In genomic region chr5:13735686-13736085, GRCh38 we compare ENCODE assay signal across 23 cellular contexts.
"Had no signal": no experiment of that assay in that cellular context is flagged by ENCODE, and none has a peak within 500 bp of the region (broad histone marks: within the 10 kb centered on the region; RNA-seq: fewer than 3 reads in every experiment).

No MANE protein-coding gene starts in this region.

- DNase-seq: dermis blood vessel endothelial cell; effector memory CD4-positive, alpha-beta T cell; erythroblast; esophagus squamous epithelium; heart left ventricle; hippocampal formation; naive thymus-derived CD4-positive, alpha-beta T cell; right cardiac atrium; sigmoid colon; stimulated activated CD4-positive, alpha-beta T cell treated with anti-CD3 and anti-CD28 coated beads, Interleukin-2, amount 100 ng/mL, for 24 hours; stimulated activated CD4-positive, alpha-beta T cell treated with anti-CD3 and anti-CD28 coated beads, Interleukin-4, amount 100 ng/mL, for 24 hours; stimulated activated naive CD4-positive, alpha-beta T cell treated with Interleukin-2 at 50 U/mL for 16 hours; stomach; thyroid gland; trophoblast cell had no signal

- H3K9me3 ChIP-seq: esophagus squamous epithelium, prostate gland, thyroid gland, vagina had no signal

- H3K27ac ChIP-seq: coronary artery, esophagus squamous epithelium, heart left ventricle, neural progenitor cell, parathyroid adenoma, prostate gland, sigmoid colon, stomach, thyroid gland, vagina had no signal

- H3K27me3 ChIP-seq: esophagus squamous epithelium, heart left ventricle, neural progenitor cell, sigmoid colon, stomach, thyroid gland, vagina had no signal

- H3K4me1 ChIP-seq: esophagus squamous epithelium, heart left ventricle, neural progenitor cell, parathyroid adenoma, prostate gland, sigmoid colon, stomach, thyroid gland, vagina had no signal

- H3K4me3 ChIP-seq: coronary artery, esophagus squamous epithelium, heart left ventricle, lung, neural progenitor cell, prostate gland, sigmoid colon, stomach, thyroid gland, vagina had no signal

- ATAC-seq: heart left ventricle; left lobe of liver; naive thymus-derived CD4-positive, alpha-beta T cell; right cardiac atrium; stimulated activated effector memory CD8-positive, alpha-beta T cell treated with anti-CD3 and anti-CD28 coated beads, Interleukin-12 subunit alpha, Interleukin-12 subunit beta, amount 100 ng/mL, for 72 hours had no signal

- H3K36me3 ChIP-seq: esophagus squamous epithelium, heart left ventricle, neural progenitor cell, prostate gland, sigmoid colon, stomach, thyroid gland, vagina had no signal
